Comparison of ENCODE assay signal across 8 cellular contexts in the genomic region with DNA sequence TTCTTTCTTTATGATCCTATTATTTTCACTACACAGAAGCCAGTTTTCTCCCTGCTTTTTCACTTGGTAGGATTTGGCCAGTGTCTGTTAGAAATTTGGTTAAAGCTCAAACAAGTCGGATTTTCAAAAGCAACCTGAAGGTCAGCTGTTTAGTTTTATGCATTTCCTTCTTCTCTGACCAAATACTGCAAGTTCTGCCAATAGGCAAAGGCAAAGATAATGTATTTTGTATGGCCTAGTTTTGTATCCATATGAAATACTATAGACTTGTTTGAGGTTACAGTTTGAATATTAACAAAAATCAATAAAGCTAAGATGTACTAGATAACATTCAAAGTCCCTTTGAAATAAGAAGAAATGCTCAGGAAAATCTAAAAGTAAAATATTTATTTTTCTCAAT.
"Had no signal": no experiment of that assay in that cellular context is flagged by ENCODE, and none has a peak within 500 bp of the region (broad histone marks: within the 10 kb centered on the region; RNA-seq: fewer than 3 reads in every experiment).

No MANE protein-coding gene starts in this region.

- ATAC-seq: GM12878 had no signal

- DNase-seq: GDM1, GF-D8 had no signal

- FAIRE-seq: G401.6, GM12878, GM12891, GM12892, GM18507, GM19239 had no signal

- H3K4me3 ChIP-seq: GM12878 had no signal
